In genomic region chr17:6523809-6524355, GRCh38 we compare ENCODE assay signal across 19 cellular contexts. TPM values are rescaled to one million over a fixed set of nuclear protein-coding genes. Genes with fewer than 3 reads are reported as not detected.
"Had no signal": no experiment of that assay in that cellular context is flagged by ENCODE, and none has a peak within 500 bp of the region (broad histone marks: within the 10 kb centered on the region; RNA-seq: fewer than 3 reads in every experiment).

No MANE protein-coding gene starts in this region.

- H3K27ac ChIP-seq: body of pancreas, colonic mucosa, gastrocnemius medialis, heart left ventricle, neutrophil, pancreas, right lobe of liver, thoracic aorta, upper lobe of left lung had no signal

- ATAC-seq: activated CD4-positive, alpha-beta T cell treated with anti-CD3 and anti-CD28 coated beads for 36 hours; gastrocnemius medialis; heart left ventricle; naive thymus-derived CD8-positive, alpha-beta T cell; stimulated activated effector memory CD8-positive, alpha-beta T cell treated with anti-CD3 and anti-CD28 coated beads, Interleukin-12 subunit alpha, Interleukin-12 subunit beta, amount 100 ng/mL, for 72 hours; WTC11 had no signal

- H3K4me1 ChIP-seq: body of pancreas, colonic mucosa, gastrocnemius medialis, heart left ventricle, pancreas, right lobe of liver, upper lobe of left lung had no signal

- H3K4me3 ChIP-seq: body of pancreas, colonic mucosa, gastrocnemius medialis, heart left ventricle, pancreas, right lobe of liver, smooth muscle cell, thoracic aorta, upper lobe of left lung had no signal

- H3K9me3 ChIP-seq: body of pancreas, colonic mucosa, gastrocnemius medialis, neutrophil, pancreas, right lobe of liver, thoracic aorta, upper lobe of left lung had no signal

- H3K27me3 ChIP-seq: body of pancreas, colonic mucosa, gastrocnemius medialis, heart left ventricle, neutrophil, pancreas, right lobe of liver, upper lobe of left lung had no signal

- DNase-seq: activated CD4-positive, alpha-beta memory T cell treated with anti-CD3 and anti-CD28 coated beads for 36 hours; activated CD4-positive, alpha-beta T cell treated with anti-CD3 and anti-CD28 coated beads for 36 hours; activated naive CD8-positive, alpha-beta T cell treated with anti-CD3 and anti-CD28 coated beads, Interleukin-2, amount 10 ng/mL, durations not matched to agents 7 days and 5 days; amygdala; caudate nucleus; colonic mucosa; gastrocnemius medialis; heart left ventricle; naive thymus-derived CD8-positive, alpha-beta T cell; stimulated activated CD4-positive, alpha-beta T cell treated with anti-CD3 and anti-CD28 coated beads, Interleukin-4, amount 100 ng/mL, for 24 hours had no signal

- H3K36me3 ChIP-seq: colonic mucosa, gastrocnemius medialis, heart left ventricle, neutrophil, pancreas, right lobe of liver, thoracic aorta, upper lobe of left lung had no signal

- H3K4me2 ChIP-seq: smooth muscle cell had no signal

RNA-seq across cellular contexts. Expression of gene PITPNM3, which starts 32.5 kb away (rescaled TPM):
- polyA plus RNA-seq: naive thymus-derived CD8-positive, alpha-beta T cell had no signal
